Comparison of ENCODE assay signal across 15 cellular contexts in the genomic region with DNA sequence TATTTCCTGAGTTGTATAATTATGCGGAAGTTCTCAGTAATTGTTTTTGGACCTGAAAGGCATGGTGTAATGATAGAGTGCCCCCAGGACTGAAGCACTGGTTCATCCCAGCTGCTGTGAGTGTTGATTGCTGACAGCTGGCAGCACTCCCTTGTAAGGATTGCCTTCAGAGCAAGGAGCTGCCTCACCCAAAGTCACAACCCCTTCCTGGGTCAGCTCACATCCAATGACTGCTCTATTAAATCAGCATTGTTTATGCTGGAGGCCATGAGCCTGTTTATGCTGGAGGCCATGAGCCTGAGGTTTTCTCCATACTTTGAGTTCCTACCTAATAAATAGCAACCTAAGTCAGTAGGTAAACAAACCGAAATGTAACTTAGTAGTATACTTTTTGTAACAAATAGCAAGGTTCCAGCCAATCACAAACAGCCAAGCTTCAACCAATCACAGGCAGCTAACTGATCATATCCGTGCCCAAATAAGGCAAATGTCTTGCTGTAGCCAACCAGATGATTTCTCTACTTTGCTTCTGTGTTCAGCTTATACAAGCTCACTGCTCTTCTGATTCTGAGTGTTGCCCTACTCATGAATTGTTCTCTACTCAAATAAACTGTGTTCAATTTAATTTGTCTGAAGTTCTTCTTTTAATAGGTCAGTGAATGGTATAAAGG. TPM values are rescaled to one million over a fixed set of nuclear protein-coding genes. Genes with fewer than 3 reads are reported as not detected.
DNase-seq lines count a peak whose midpoint lies in the region; ATAC-seq and TF ChIP-seq lines count a peak whose summit lies in the region.
"Had no signal": no experiment of that assay in that cellular context is flagged by ENCODE, and none has a peak within 500 bp of the region (broad histone marks: within the 10 kb centered on the region; RNA-seq: fewer than 3 reads in every experiment).

No MANE protein-coding gene starts in this region.

- H3K27ac Mint-ChIP-seq in osteocyte (ENCODE audit: unreplicated experiment) = no peak overlapping the region
- H3K27ac Mint-ChIP-seq: naive thymus-derived CD4-positive, alpha-beta T cell had no signal

- H3K9ac ChIP-seq in PC-3 (ENCODE audit: low read length) = no peak overlapping the region

- H3K4me3 ChIP-seq in A673 (ENCODE audit: low read depth, low read length, poor library complexity, severe bottlenecking) = no peak overlapping the region
- no peak overlapping the region for H3K4me3 ChIP-seq in PC-3 (ENCODE audit: low read length)
- H3K4me3 ChIP-seq in fibroblast of villous mesenchyme (ENCODE audit: low read depth, low read length) = no peak overlapping the region
- H3K4me3 ChIP-seq: stomach had no signal

- H3K36me3 ChIP-seq in A673 (ENCODE audit: insufficient read depth, low read length, poor library complexity, severe bottlenecking) (no peaks in the 10 kb centered on the region), PC-3 (ENCODE audit: low read depth, low read length) (no peaks in the 10 kb centered on the region)
- H3K36me3 ChIP-seq: stomach had no signal

- TF ChIP-seq CTCF in A673 (conservative IDR thresholded peaks at IDR 0.05; ENCODE audit: low read depth, low read length) = no peak
- no peak for TF ChIP-seq CTCF in PC-3 (conservative IDR thresholded peaks at IDR 0.05; ENCODE audit: low read depth, low read length)
- TF ChIP-seq CTCF in fibroblast of villous mesenchyme (IDR thresholded peaks at IDR 0.05; ENCODE audit: insufficient read depth, low read depth, low read length) = no peak
- no peak for TF ChIP-seq CTCF in osteocyte (IDR thresholded peaks at IDR 0.05)

- no TSS peak for BruUV-seq in A673 (replicated peaks; lab: Mats Ljungman, UMichigan)
- no TSS peak for BruUV-seq in PC-3 (replicated peaks; lab: Mats Ljungman, UMichigan)

- intact Hi-C loops in A673 (cut with micrococcal nuclease; ENCODE audit: unreplicated experiment) (no loop called here), PC-3 (cut with micrococcal nuclease) (no loop called here), posterior vena cava (cut with DNase I) (no loop called here), posterior cingulate gyrus (cut with DNase I) (no loop called here)

- H3K9me2 ChIP-seq in PC-3 (replicated peaks; ENCODE audit: low read length) = no peaks in the 10 kb centered on the region

- CTCF ChIA-PET in A673 (lab: Charles Lee) = no interaction called here
- CTCF ChIA-PET in PC-3 (lab: Charles Lee) = no interaction called here

- H3K4me1 ChIP-seq in A673 (ENCODE audit: insufficient read depth, low read length, poor library complexity, severe bottlenecking) = peaks cover 6% of the 10 kb centered on the region
- peaks cover 8% of the 10 kb centered on the region for H3K4me1 ChIP-seq in PC-3 (ENCODE audit: insufficient read depth, low read length)
- H3K4me1 ChIP-seq: stomach had no signal

- peak overlapping the region; percentile 61 for H3K27ac ChIP-seq in A673 (ENCODE audit: low read depth, low read length, poor library complexity, severe bottlenecking)
- no peak overlapping the region for H3K27ac ChIP-seq in PC-3 (ENCODE audit: low read length)
- H3K27ac ChIP-seq: C4-2B, stomach had no signal

- H3K36me3 Mint-ChIP-seq in osteocyte (ENCODE audit: unreplicated experiment) = no peaks in the 10 kb centered on the region

- peaks cover 2% of the 10 kb centered on the region for H3K4me1 Mint-ChIP-seq in osteocyte (ENCODE audit: unreplicated experiment)

- peak; percentile 43 for ATAC-seq in PC-3
- no peak for ATAC-seq in stimulated activated naive CD8-positive, alpha-beta T cell treated with anti-CD3 and anti-CD28 coated beads, Interleukin-15, Interleukin-2, amounts not matched to agents 100 U/mL and 50 U/mL, for 24 hours
- ATAC-seq: naive thymus-derived CD4-positive, alpha-beta T cell had no signal

- H3K9me3 Mint-ChIP-seq in osteocyte (ENCODE audit: unreplicated experiment) = no peaks in the 10 kb centered on the region

- DNase-seq in A673 (ENCODE audit: low spot score) (peak; percentile 80), H4 (ENCODE audit: low spot score) (peak; percentile 88), PC-3 (peak; percentile 38), fibroblast of villous mesenchyme (ENCODE audit: low read depth) (peak; percentile 82), posterior vena cava (ENCODE audit: low spot score) (no peak), posterior cingulate gyrus (no peak), osteocyte (ENCODE audit: extremely low spot score, unreplicated experiment) (no peak)
- no peak for DNase-seq in stimulated activated naive CD8-positive, alpha-beta T cell treated with anti-CD3 and anti-CD28 coated beads, Interleukin-15, Interleukin-2, amounts not matched to agents 100 U/mL and 50 U/mL, for 24 hours
- DNase-seq: activated naive CD4-positive, alpha-beta T cell treated with Interleukin-2 at 50 U/mL for 16 hours; caudate nucleus; naive thymus-derived CD4-positive, alpha-beta T cell; RPMI8226; stomach had no signal

- H3K9me3 ChIP-seq in A673 (ENCODE audit: low read depth, low read length, poor library complexity, severe bottlenecking) (no peaks in the 10 kb centered on the region), PC-3 (ENCODE audit: low read length) (no peaks in the 10 kb centered on the region)
- H3K9me3 ChIP-seq: stomach had no signal

- H3K27me3 ChIP-seq in A673 (replicated peaks; ENCODE audit: insufficient read depth, low read depth, low read length, poor library complexity) (peaks cover 17% of the 10 kb centered on the region), PC-3 (ENCODE audit: low read length) (no peaks in the 10 kb centered on the region; the same call in 1 of the 2 replicates)

- H3K4me3 Mint-ChIP-seq in osteocyte (ENCODE audit: unreplicated experiment) = no peak overlapping the region
- H3K4me3 Mint-ChIP-seq: naive thymus-derived CD4-positive, alpha-beta T cell had no signal

- peaks cover 3% of the 10 kb centered on the region; the same call in 1 of the 2 replicates for H3K79me2 ChIP-seq in PC-3 (ENCODE audit: low read length)

- POLR2A ChIA-PET in A673 (lab: Charles Lee; ENCODE audit: low non-redundant PET) (interaction anchor here (0.6 kb wide), 1 partner anchor 110 kb away, joined by 3 read pairs; a partner anchor contains a TSS), PC-3 (lab: Charles Lee; ENCODE audit: unreplicated experiment) (no interaction called here)

- no peaks in the 10 kb centered on the region for H3F3A ChIP-seq in PC-3 (ENCODE audit: low read length, unreplicated experiment)

- no peak overlapping the region for H3K4me2 ChIP-seq in PC-3 (ENCODE audit: low read length)

- H3K27me3 Mint-ChIP-seq in osteocyte (ENCODE audit: unreplicated experiment) = peaks cover 8% of the 10 kb centered on the region

- H2AFZ ChIP-seq in PC-3 (ENCODE audit: low read length) = no peak overlapping the region

- no peaks in the 10 kb centered on the region for H4K20me1 ChIP-seq in PC-3 (ENCODE audit: low read length)

RNA-seq across cellular contexts. Expression of a gene that starts 11.7 kb away (rescaled TPM):
- total RNA-seq in A673 (2021) = 28.4 and 28.6 TPM in 2 replicates
- total RNA-seq in H4 (2014; rRNA removed; shearing (Covaris generic)) = 4.2 and 8.2 TPM in 2 replicates
- total RNA-seq in PC-3 (2014; rRNA removed) = 10.1 and 12.2 TPM in 2 replicates
- 10.8 and 14.2 TPM in 2 replicates for total RNA-seq in fibroblast of villous mesenchyme
- total RNA-seq in posterior vena cava = 10 to 100 TPM; 22.7 to 22.9 TPM
- total RNA-seq in osteocyte = 32.2 and 36.9 TPM in 2 replicates

RNA-seq across cellular contexts. Expression of a gene that starts 34.8 kb away (rescaled TPM):
- not detected in 2 replicates for total RNA-seq in A673 (2021)
- not detected in 2 replicates for total RNA-seq in H4 (2014; rRNA removed; shearing (Covaris generic))
- not detected in 2 replicates for total RNA-seq in PC-3 (2014; rRNA removed)
- not detected in 2 replicates for total RNA-seq in fibroblast of villous mesenchyme
- total RNA-seq in posterior vena cava = 10 to 100 TPM in 1 of 2 donors, 1 to 10 TPM in 1; 4.8 to 10.3 TPM
- total RNA-seq in osteocyte = not detected in 2 replicates
- total RNA-seq: G401 had no signal

RNA-seq across cellular contexts. Expression of a gene that starts 42.4 kb away (rescaled TPM):
- not detected in 2 replicates for total RNA-seq in A673 (2021)
- total RNA-seq in H4 (2014; rRNA removed; shearing (Covaris generic)) = not detected in 2 replicates
- not detected in 2 replicates for total RNA-seq in PC-3 (2014; rRNA removed)
- not detected in 2 replicates for total RNA-seq in fibroblast of villous mesenchyme
- 1 to 10 TPM; 3.8 to 6.7 TPM for total RNA-seq in posterior vena cava
- total RNA-seq in osteocyte = not detected in 2 replicates
- total RNA-seq: G401; naive thymus-derived CD4-positive, alpha-beta T cell had no signal

RNA-seq across cellular contexts. Expression of a gene that starts 51.2 kb away (rescaled TPM):
- not detected in 2 replicates for total RNA-seq in A673 (2021)
- not detected in 2 replicates for total RNA-seq in H4 (2014; rRNA removed; shearing (Covaris generic))
- total RNA-seq in PC-3 (2014; rRNA removed) = not detected in 2 replicates
- total RNA-seq in fibroblast of villous mesenchyme = not detected in 2 replicates
- total RNA-seq in posterior vena cava = not detected
- not detected in 2 replicates for total RNA-seq in osteocyte
- total RNA-seq: G401 had no signal

Comparison
In these comparisons a context has a peak if more than half of its experiments do, and no peak if none do; other contexts are left out.
1. DNase-seq: peak in A673 (single experiment), H4 (single experiment), PC-3 (single experiment) and fibroblast of villous mesenchyme (single experiment); none in posterior vena cava (single experiment), posterior cingulate gyrus (0 of 10), osteocyte (single experiment) and stimulated activated naive CD8-positive, alpha-beta T cell treated with anti-CD3 and anti-CD28 coated beads, Interleukin-15, Interleukin-2, amounts not matched to agents 100 U/mL and 50 U/mL, for 24 hours (single experiment).